Comparison of ENCODE assay signal across 20 cellular contexts in the genomic region with DNA sequence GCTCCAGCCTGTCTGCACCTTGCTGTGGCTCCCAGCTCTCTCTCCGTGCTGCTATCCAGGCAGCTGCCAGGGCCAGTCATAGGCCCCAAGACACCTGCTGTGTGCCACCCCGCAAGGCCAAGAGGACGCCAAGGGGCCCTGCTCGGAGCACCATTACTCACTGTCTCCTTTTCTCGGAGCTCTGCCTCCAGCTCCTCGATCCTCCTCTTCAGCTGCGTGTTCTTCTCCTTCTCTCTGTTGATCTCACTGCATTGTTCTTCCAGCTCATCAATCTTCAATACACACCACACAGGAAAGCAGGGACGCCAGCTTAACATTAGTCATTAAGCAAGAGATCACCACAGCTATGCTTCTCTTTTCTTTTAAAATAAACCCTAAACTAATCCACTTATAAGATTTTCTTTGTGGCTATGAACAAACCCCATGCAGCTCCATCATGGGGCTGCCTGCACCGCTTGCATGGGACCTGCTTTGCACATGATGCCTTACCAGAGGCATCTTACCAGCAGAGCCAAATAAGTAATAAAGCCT. TPM values are rescaled to one million over a fixed set of nuclear protein-coding genes. Genes with fewer than 3 reads are reported as not detected.
A peak's percentile ranks its signal among the peaks of the same experiment; 100 is the strongest.
DNase-seq lines count a peak whose midpoint lies in the region; ATAC-seq and TF ChIP-seq lines count a peak whose summit lies in the region.
"Had no signal": no experiment of that assay in that cellular context is flagged by ENCODE, and none has a peak within 500 bp of the region (broad histone marks: within the 10 kb centered on the region; RNA-seq: fewer than 3 reads in every experiment).

No MANE protein-coding gene starts in this region.

- ATAC-seq in left cardiac atrium (no peak), RWPE2 (ENCODE audit: low read depth) (no peak), GM19467 (IDR thresholded peaks at IDR 0.05; ENCODE audit: unreplicated experiment) (no peak), HG02623 (IDR thresholded peaks at IDR 0.05; ENCODE audit: unreplicated experiment) (no peak)
- ATAC-seq: activated CD8-positive, alpha-beta T cell treated with anti-CD3 and anti-CD28 coated beads for 36 hours; pancreas; stimulated activated memory B cell treated with anti-CD40 and anti-IgM and Interleukin-4, amounts not matched to agents 10 μg/mL and 1 μg/mL and 100 μg/mL, for 72 hours had no signal

- H3K4me3 ChIP-seq in right atrium auricular region (no peak overlapping the region), RWPE2 (ENCODE audit: severe bottlenecking) (no peak overlapping the region)
- H3K4me3 ChIP-seq: ascending aorta, hepatocyte, pancreas had no signal

- H3K27me3 ChIP-seq in right atrium auricular region (no peaks in the 10 kb centered on the region), RWPE2 (ENCODE audit: insufficient read depth, poor library complexity, severe bottlenecking) (no peaks in the 10 kb centered on the region)
- H3K27me3 ChIP-seq: ascending aorta, hepatocyte, pancreas had no signal

- TF ChIP-seq CTCF in right atrium auricular region (IDR thresholded peaks at IDR 0.05) (no peak), RWPE2 (IDR thresholded peaks at IDR 0.05; ENCODE audit: poor library complexity, severe bottlenecking) (no peak)

- H3K27ac ChIP-seq in right atrium auricular region: no peak overlapping the region
- no peak overlapping the region for H3K27ac ChIP-seq in RWPE2 (ENCODE audit: poor library complexity, severe bottlenecking)
- H3K27ac ChIP-seq: ascending aorta, hepatocyte, pancreas had no signal

- intact Hi-C loops in left cardiac atrium (cut with DNase I): loop anchor here in 1 of 2 donors (2.0 kb wide), 1 partner anchor 149 kb away; no protein-coding TSS in a partner anchor

- H3K4me1 ChIP-seq in right atrium auricular region (peaks cover 0 to 13% of the 10 kb centered on the region in 2 donors), RWPE2 (ENCODE audit: insufficient read depth, poor library complexity, severe bottlenecking) (no peaks in the 10 kb centered on the region)
- H3K4me1 ChIP-seq: ascending aorta had no signal

- H3K36me3 ChIP-seq in right atrium auricular region (no peaks in the 10 kb centered on the region), RWPE2 (ENCODE audit: low read depth) (peaks cover 15% of the 10 kb centered on the region)
- H3K36me3 ChIP-seq: ascending aorta had no signal

- DNase-seq in right atrium auricular region (ENCODE audit: low spot score) (peak; percentile 16), left cardiac atrium (no peak), RWPE2 (ENCODE audit: low spot score) (peak; percentile 65), glomerular visceral epithelial cell (ENCODE audit: extremely low spot score) (peak; percentile 39), DMS153 (lab: John Stamatoyannopoulos, UW) (no peak), occipital lobe (lab: John Stamatoyannopoulos, UW) (no peak)
- DNase-seq: activated CD8-positive, alpha-beta T cell treated with anti-CD3 and anti-CD28 coated beads for 36 hours; activated gamma-delta T cell treated with Interleukin-2 at 50 U/mL for 16 hours; COR-L47; erythroblast; GF-D8; KBM-7; trophoblast cell had no signal

- H3K9me3 ChIP-seq in right atrium auricular region (no peaks in the 10 kb centered on the region), RWPE2 (ENCODE audit: severe bottlenecking) (no peaks in the 10 kb centered on the region)
- H3K9me3 ChIP-seq: ascending aorta, pancreas had no signal

RNA-seq across cellular contexts. Expression of a gene that starts 42.6 kb away (rescaled TPM):
- 1 to 10 TPM; 5.2 to 6.7 TPM for total RNA-seq in right atrium auricular region
- 1 to 10 TPM; 6.3 to 7.2 TPM for total RNA-seq in left cardiac atrium
- 4.5 TPM for total RNA-seq in occipital lobe

RNA-seq across cellular contexts. Expression of a gene that starts 46.2 kb away (rescaled TPM):
- 10 to 100 TPM in 1 of 2 donors, 1 to 10 TPM in 1; 9.0 to 58.8 TPM for total RNA-seq in right atrium auricular region
- 10 to 100 TPM; 47.7 to 94.3 TPM for total RNA-seq in left cardiac atrium
- 0.16 TPM for total RNA-seq in occipital lobe
- total RNA-seq: activated CD8-positive, alpha-beta T cell treated with anti-CD3 and anti-CD28 coated beads for 36 hours; ascending aorta; dermis microvascular lymphatic vessel endothelial cell; hepatocyte had no signal

Comparison
In these comparisons a context has a peak if more than half of its experiments do, and no peak if none do; other contexts are left out.
1. DNase-seq: peak in right atrium auricular region (single experiment), RWPE2 (single experiment) and glomerular visceral epithelial cell (single experiment); none in left cardiac atrium (single experiment), DMS153 (single experiment) and occipital lobe (single experiment).